8 cellular contexts compared by ENCODE assay signal in genomic region chrX:129360175-129360574, GRCh38.
DNase-seq lines count a peak whose midpoint lies in the region; ATAC-seq and TF ChIP-seq lines count a peak whose summit lies in the region.

No MANE protein-coding gene starts in this region.

- intact Hi-C loops in right cardiac atrium (cut with DNase I) = no loop called here

- no peak for TF ChIP-seq POLR2A in upper lobe of left lung (IDR thresholded peaks at IDR 0.05)

- DNase-seq in cardiac muscle cell (ENCODE audit: low read depth in 1 of 2, low spot score in 1 of 2) = peak; percentile 43 to 61
- no peak for DNase-seq in right cardiac atrium
- DNase-seq in H7 = peak; percentile 47
- DNase-seq in T follicular helper cell (ENCODE audit: low read depth) = peak; percentile 12
- DNase-seq in cerebellar cortex (ENCODE audit: low spot score) = peak; percentile 27
- DNase-seq in lung microvascular endothelial cell (ENCODE audit: low read depth in 2 of 2) = peak; percentile 56 to 66
- peak in 1 of 2 donors; percentile 23 for DNase-seq in upper lobe of left lung

- no peak for ATAC-seq in right cardiac atrium
- peak; percentile 53 to 75 for ATAC-seq in upper lobe of left lung (ENCODE audit: low FRiP score in 2 of 2)

- TF ChIP-seq CTCF in cardiac muscle cell (IDR thresholded peaks at IDR 0.05; ENCODE audit: low read depth, low read length) = peak; percentile 35
- peak; percentile 45; the same call in 1 of the 2 replicates for TF ChIP-seq CTCF in LNCAP (IDR thresholded peaks at IDR 0.05)
- TF ChIP-seq CTCF in upper lobe of left lung (IDR thresholded peaks at IDR 0.05) = peak in 5 of 6 experiments; percentile 14 to 53 (median 31)

- H3K9me3 ChIP-seq in cardiac muscle cell (ENCODE audit: low read depth) (peaks cover 3% of the 10 kb centered on the region), right cardiac atrium (ENCODE audit: control insufficient read depth, low read length) (no peaks in the 10 kb centered on the region), upper lobe of left lung (no peaks in the 10 kb centered on the region)

- H3K36me3 ChIP-seq in cardiac muscle cell (no peaks in the 10 kb centered on the region), H7 (replicated peaks; ENCODE audit: control insufficient read depth, insufficient read depth, low read length) (no peaks in the 10 kb centered on the region), upper lobe of left lung (no peaks in the 10 kb centered on the region)

- H3K4me3 ChIP-seq in cardiac muscle cell (no peak overlapping the region), right cardiac atrium (ENCODE audit: low read length) (no peak overlapping the region), H7 (ENCODE audit: insufficient read depth, low read depth, low read length) (no peak overlapping the region), upper lobe of left lung (no peak overlapping the region)

- H3K27me3 ChIP-seq in cardiac muscle cell (no peaks in the 10 kb centered on the region), right cardiac atrium (ENCODE audit: control insufficient read depth, insufficient read depth) (no peaks in the 10 kb centered on the region), H7 (ENCODE audit: control insufficient read depth, insufficient read depth, low read length) (no peaks in the 10 kb centered on the region), upper lobe of left lung (no peaks in the 10 kb centered on the region)

- TF ChIP-seq EP300 in upper lobe of left lung (IDR thresholded peaks at IDR 0.05) = no peak

- 53% methylated on average over 5 of the region's 5 CpGs for WGBS in right cardiac atrium
- WGBS in upper lobe of left lung, 2 donors = 32 to 50% methylated on average over 3 to 5 of the region's 5 CpGs

- H3K4me1 ChIP-seq in cardiac muscle cell (ENCODE audit: low read depth) = no peaks in the 10 kb centered on the region
- no peaks in the 10 kb centered on the region for H3K4me1 ChIP-seq in right cardiac atrium (ENCODE audit: control insufficient read depth, insufficient read depth, low read length)
- no peaks in the 10 kb centered on the region for H3K4me1 ChIP-seq in upper lobe of left lung

- no peak overlapping the region for H3K27ac ChIP-seq in cardiac muscle cell
- no peak overlapping the region for H3K27ac ChIP-seq in right cardiac atrium (ENCODE audit: low read length)
- no peak overlapping the region for H3K27ac ChIP-seq in upper lobe of left lung

Comparison
In these comparisons a context has a peak if more than half of its experiments do, and no peak if none do; other contexts are left out.
1. DNase-seq: peak in cardiac muscle cell (2 of 2), H7 (single experiment), T follicular helper cell (single experiment), cerebellar cortex (single experiment) and lung microvascular endothelial cell (2 of 2); none in right cardiac atrium (0 of 3).
2. ATAC-seq: peak in upper lobe of left lung (2 of 2); none in right cardiac atrium (0 of 2).
3. Peak in every context shown above with its lines, with median percentiles within 50 percentile points of each other: CTCF ChIP-seq.